1 cellular context compared by ENCODE assay signal in genomic region chr5:33969572-33970452, GRCh38.
TF ChIP-seq lines count a peak whose summit lies in the region.

No MANE protein-coding gene starts in this region.

TF ChIP-seq in K562, 482 proteins besides CTCF, POLR2A, EP300 and RAD21 (continued from another document):
- no peak for TF ChIP-seq ZNF133 (CRISPR knock-in tag; IDR thresholded peaks at IDR 0.05)
- TF ChIP-seq BRF1 (IDR thresholded peaks at IDR 0.05; ENCODE audit: borderline replicate concordance, extremely low read depth, insufficient read length) = no peak
- peak; percentile 4 for TF ChIP-seq CTCFL (IDR thresholded peaks at IDR 0.05; ENCODE audit: borderline replicate concordance, insufficient read depth, low read depth, low read length, poor library complexity, severe bottlenecking)
- no peak for TF ChIP-seq ZC3H8 (IDR thresholded peaks at IDR 0.05)
- no peak for TF ChIP-seq ZNF316 (IDR thresholded peaks at IDR 0.05)
- 0 out of 2 replicates have a peak, but pooled peaks have one; percentile 34 for TF ChIP-seq DEAF1 (CRISPR knock-in tag; IDR thresholded peaks at IDR 0.05)
- no peak for TF ChIP-seq ZNF3 (CRISPR knock-in tag; IDR thresholded peaks at IDR 0.05)
- TF ChIP-seq E2F3 (CRISPR knock-in tag; IDR thresholded peaks at IDR 0.05) = no peak
- TF ChIP-seq KLF16 (IDR thresholded peaks at IDR 0.05) = 0 out of 2 replicates have a peak, but pooled peaks have one; percentile 21
